8 cellular contexts compared by ENCODE assay signal in the genomic region with DNA sequence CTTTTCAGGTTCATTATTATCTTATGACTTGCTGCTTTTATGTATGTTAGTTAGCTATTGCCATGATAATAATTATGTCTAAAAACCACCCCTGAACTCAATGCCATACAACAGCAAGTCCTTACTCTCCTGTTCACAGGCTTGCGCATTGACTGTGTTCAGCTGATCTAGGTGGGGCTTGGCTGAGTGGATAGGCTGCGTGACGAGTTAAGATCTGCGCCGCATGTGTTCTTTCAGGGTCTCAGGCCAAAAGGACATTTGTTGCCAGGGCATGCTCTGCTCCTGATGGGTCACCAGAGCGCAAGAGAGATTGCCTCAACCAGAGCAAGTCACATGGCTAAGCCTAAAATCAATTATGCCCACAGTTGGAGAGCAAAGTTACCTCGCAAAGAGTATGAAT.
A peak's percentile ranks its signal among the peaks of the same experiment; 100 is the strongest.
DNase-seq lines count a peak whose midpoint lies in the region; ATAC-seq lines count a peak whose summit lies in the region.

No MANE protein-coding gene starts in this region.

- peaks cover 6% of the 10 kb centered on the region; the same call in 1 of the 2 replicates for H3K9me3 ChIP-seq in SK-N-MC (ENCODE audit: low read depth, low read length)

- H3K27ac ChIP-seq in SK-N-MC, result no peak overlapping the region

- peak overlapping the region; percentile 81 for H3K9ac ChIP-seq in SK-N-MC (ENCODE audit: insufficient read length)

- peak; percentile 30 for DNase-seq in DMS53 (lab: John Stamatoyannopoulos, UW)
- DNase-seq in DMS53 treated with DMSO at 0.1 percent for 48 hours (lab: John Stamatoyannopoulos, UW; ENCODE audit: unreplicated experiment), result no peak
- no peak for DNase-seq in SK-N-MC (ENCODE audit: low read depth, low spot score)
- DNase-seq in fibroblast of gingiva (ENCODE audit: low read depth), result peak; percentile 57
- DNase-seq in non-pigmented ciliary epithelial cell (ENCODE audit: low read depth), result peak; percentile 5
- DNase-seq in NCI-H2171 (lab: John Stamatoyannopoulos, UW), result no peak

- ATAC-seq in HG02759 (IDR thresholded peaks at IDR 0.05; ENCODE audit: unreplicated experiment) (no peak), HG03196 (IDR thresholded peaks at IDR 0.05; ENCODE audit: unreplicated experiment) (no peak)

- peak overlapping the region; percentile 83 for H3K4me3 ChIP-seq in SK-N-MC

- peaks cover 16% of the 10 kb centered on the region for H3K36me3 ChIP-seq in SK-N-MC (ENCODE audit: insufficient read depth, low read length)

Comparison
In these comparisons a context has a peak if more than half of its experiments do, and no peak if none do; other contexts are left out.
1. DNase-seq: peak in DMS53 (single experiment), fibroblast of gingiva (single experiment) and non-pigmented ciliary epithelial cell (single experiment); none in DMS53 treated with DMSO at 0.1 percent for 48 hours (single experiment), SK-N-MC (single experiment) and NCI-H2171 (single experiment).